1 cellular context compared by ENCODE assay signal in genomic region chr6:167827588-167828324, GRCh38.
A peak's percentile ranks its signal among the peaks of the same experiment; 100 is the strongest.
TF ChIP-seq lines count a peak whose summit lies in the region.

No MANE protein-coding gene starts in this region.

TF ChIP-seq in HepG2, 621 proteins besides CTCF, POLR2A, EP300 and RAD21 (continued from another document):
- TF ChIP-seq CEBPZ (IDR thresholded peaks at IDR 0.05; ENCODE audit: low read length), result no peak
- peak; percentile 22; the same call in 1 of the 2 replicates for TF ChIP-seq PATZ1 (CRISPR knock-in tag; IDR thresholded peaks at IDR 0.05)
- no peak for TF ChIP-seq ZNF468 (CRISPR knock-in tag; IDR thresholded peaks at IDR 0.05)
- TF ChIP-seq ZMYM4 (CRISPR knock-in tag; IDR thresholded peaks at IDR 0.05), result peak; percentile 31; the same call in 1 of the 2 replicates
- no peak for TF ChIP-seq THAP11 (CRISPR knock-in tag; IDR thresholded peaks at IDR 0.05)
- no peak for TF ChIP-seq TMF1 (CRISPR knock-in tag; IDR thresholded peaks at IDR 0.05; ENCODE audit: low read depth)
- peak; percentile 58; the same call in 1 of the 2 replicates for TF ChIP-seq SRY (CRISPR knock-in tag; IDR thresholded peaks at IDR 0.05)
- no peak for TF ChIP-seq SMYD3 (CRISPR knock-in tag; IDR thresholded peaks at IDR 0.05)
- TF ChIP-seq ZNF335 (CRISPR knock-in tag; IDR thresholded peaks at IDR 0.05), result peak; percentile 50; the same call in 1 of the 2 replicates
- peak; percentile 40; the same call in 1 of the 2 replicates for TF ChIP-seq IRF2 (CRISPR knock-in tag; IDR thresholded peaks at IDR 0.05)
- TF ChIP-seq NFIB (CRISPR knock-in tag; IDR thresholded peaks at IDR 0.05; ENCODE audit: borderline replicate concordance), result no peak
- TF ChIP-seq RBM22 (optimal IDR thresholded peaks at IDR 0.05; ENCODE audit: low read length), result no peak
- no peak for TF ChIP-seq ZNF432 (CRISPR knock-in tag; IDR thresholded peaks at IDR 0.05; ENCODE audit: borderline replicate concordance)
- no peak for TF ChIP-seq TBP (CRISPR knock-in tag; IDR thresholded peaks at IDR 0.05)
- peak; percentile 82 for TF ChIP-seq AGO2 (optimal IDR thresholded peaks at IDR 0.05; ENCODE audit: low read depth, low read length)
